In genomic region chr12:56071648-56072047, GRCh38 we compare ENCODE assay signal across 1 cellular context.
TF ChIP-seq lines count a peak whose summit lies in the region.

No MANE protein-coding gene starts in this region.

TF ChIP-seq in HepG2, 621 proteins besides CTCF, POLR2A, EP300 and RAD21:
- TF ChIP-seq ZFP1 (CRISPR knock-in tag; IDR thresholded peaks at IDR 0.05) = no peak
- peak; percentile 80 for TF ChIP-seq ZNF770 (CRISPR knock-in tag; IDR thresholded peaks at IDR 0.05)
- no peak for TF ChIP-seq FOXP1 (IDR thresholded peaks at IDR 0.05)
- no peak for TF ChIP-seq FOXP1 (CRISPR knock-in tag; IDR thresholded peaks at IDR 0.05)
- no peak for TF ChIP-seq SOX13 (IDR thresholded peaks at IDR 0.05)
- peak in 1 of 2 experiments; percentile 35; a peak in 1 of 4 replicates for TF ChIP-seq SOX13 (CRISPR knock-in tag; conservative IDR thresholded peaks at IDR 0.05 in 1 of 2, IDR thresholded peaks at IDR 0.05 in 1 of 2)
- peak; percentile 39; the same call in 1 of the 2 replicates for TF ChIP-seq RARA (CRISPR knock-in tag; IDR thresholded peaks at IDR 0.05)
- peak; percentile 59; the same call in 1 of the 2 replicates for TF ChIP-seq ZNF362 (CRISPR knock-in tag; IDR thresholded peaks at IDR 0.05; ENCODE audit: borderline replicate concordance)
- 0 out of 2 replicates have a peak, but pooled peaks have one; percentile 14 for TF ChIP-seq CEBPG (CRISPR knock-in tag; IDR thresholded peaks at IDR 0.05)
- TF ChIP-seq ZNF766 (CRISPR knock-in tag; IDR thresholded peaks at IDR 0.05; ENCODE audit: borderline replicate concordance) = no peak
- TF ChIP-seq NCOA1 (CRISPR knock-in tag; IDR thresholded peaks at IDR 0.05) = no peak
- TF ChIP-seq TFDP1 (CRISPR knock-in tag; IDR thresholded peaks at IDR 0.05; ENCODE audit: borderline replicate concordance) = 0 out of 2 replicates have a peak, but pooled peaks have one; percentile 19
- TF ChIP-seq GATAD2A (CRISPR knock-in tag; IDR thresholded peaks at IDR 0.05) = 0 out of 2 replicates have a peak, but pooled peaks have one; percentile 12
- peak; percentile 81 for TF ChIP-seq BHLHE40 (IDR thresholded peaks at IDR 0.05; ENCODE audit: low read length)
- TF ChIP-seq TEAD3 (CRISPR knock-in tag; optimal IDR thresholded peaks at IDR 0.05; ENCODE audit: borderline replicate concordance) = peak; percentile 53
- TF ChIP-seq SOX6 (IDR thresholded peaks at IDR 0.05) = no peak
- TF ChIP-seq SOX6 (CRISPR knock-in tag; IDR thresholded peaks at IDR 0.05) = peak; percentile 40; the same call in 1 of the 2 replicates
